In genomic region chr19:58554494-58555368, GRCh38 we compare ENCODE assay signal across 1 cellular context.
TF ChIP-seq lines count a peak whose summit lies in the region.

Gene CHMP2A (minus strand): TSS chr19:58555105. CDS start chr19:58554212, 893 bp downstream.

TF ChIP-seq in HepG2, 621 proteins besides CTCF, POLR2A, EP300 and RAD21 (continued from another document and continues in another):
- TF ChIP-seq DZIP1 (CRISPR knock-in tag; IDR thresholded peaks at IDR 0.05): no peak; the same call in 1 of the 2 replicates
- TF ChIP-seq, protein P1, sequence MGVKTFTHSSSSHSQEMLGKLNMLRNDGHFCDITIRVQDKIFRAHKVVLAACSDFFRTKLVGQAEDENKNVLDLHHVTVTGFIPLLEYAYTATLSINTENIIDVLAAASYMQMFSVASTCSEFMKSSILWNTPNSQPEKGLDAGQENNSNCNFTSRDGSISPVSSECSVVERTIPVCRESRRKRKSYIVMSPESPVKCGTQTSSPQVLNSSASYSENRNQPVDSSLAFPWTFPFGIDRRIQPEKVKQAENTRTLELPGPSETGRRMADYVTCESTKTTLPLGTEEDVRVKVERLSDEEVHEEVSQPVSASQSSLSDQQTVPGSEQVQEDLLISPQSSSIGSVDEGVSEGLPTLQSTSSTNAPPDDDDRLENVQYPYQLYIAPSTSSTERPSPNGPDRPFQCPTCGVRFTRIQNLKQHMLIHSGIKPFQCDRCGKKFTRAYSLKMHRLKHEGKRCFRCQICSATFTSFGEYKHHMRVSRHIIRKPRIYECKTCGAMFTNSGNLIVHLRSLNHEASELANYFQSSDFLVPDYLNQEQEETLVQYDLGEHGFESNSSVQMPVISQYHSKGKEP (CRISPR knock-in tag; IDR thresholded peaks at IDR 0.05): no peak
- peak; percentile 77; the same call in 1 of the 2 replicates for TF ChIP-seq ZNF607 (CRISPR knock-in tag; IDR thresholded peaks at IDR 0.05; ENCODE audit: borderline replicate concordance)
- no peak for TF ChIP-seq E2F2 (CRISPR knock-in tag; IDR thresholded peaks at IDR 0.05; ENCODE audit: borderline replicate concordance)
- no peak for TF ChIP-seq DMTF1 (CRISPR knock-in tag; IDR thresholded peaks at IDR 0.05)
- TF ChIP-seq NR2C2 (CRISPR knock-in tag; IDR thresholded peaks at IDR 0.05; ENCODE audit: borderline replicate concordance): peak; percentile 99
- no peak for TF ChIP-seq ZBTB46 (CRISPR knock-in tag; IDR thresholded peaks at IDR 0.05; ENCODE audit: borderline replicate concordance)
- TF ChIP-seq ZNF841 (CRISPR knock-in tag; IDR thresholded peaks at IDR 0.05; ENCODE audit: borderline replicate concordance): no peak
- no peak for TF ChIP-seq SMARCC2 (IDR thresholded peaks at IDR 0.05)
- no peak for TF ChIP-seq NPAS2 (CRISPR knock-in tag; IDR thresholded peaks at IDR 0.05; ENCODE audit: borderline replicate concordance)
- no peak; the same call in 1 of the 2 replicates for TF ChIP-seq HIVEP1 (CRISPR knock-in tag; IDR thresholded peaks at IDR 0.05)
- TF ChIP-seq IKZF4 (CRISPR knock-in tag; IDR thresholded peaks at IDR 0.05; ENCODE audit: borderline replicate concordance, low read depth, not compliant biosample characterization): peak; percentile 58
- no peak for TF ChIP-seq HHEX (CRISPR knock-in tag; IDR thresholded peaks at IDR 0.05)
- no peak for TF ChIP-seq ATAD3A (CRISPR knock-in tag; IDR thresholded peaks at IDR 0.05)
- no peak; the same call in 1 of the 2 replicates for TF ChIP-seq ZNF576 (CRISPR knock-in tag; IDR thresholded peaks at IDR 0.05)
- no peak for TF ChIP-seq ZNF646 (CRISPR knock-in tag; IDR thresholded peaks at IDR 0.05)
- TF ChIP-seq HDAC6 (IDR thresholded peaks at IDR 0.05; ENCODE audit: low read depth, low read length): no peak
- TF ChIP-seq SP4 (CRISPR knock-in tag; IDR thresholded peaks at IDR 0.05): peak; percentile 68; the same call in 1 of the 2 replicates
- no peak for TF ChIP-seq ZNF556 (CRISPR knock-in tag; IDR thresholded peaks at IDR 0.05; ENCODE audit: borderline replicate concordance)
- no peak for TF ChIP-seq NR0B2 (CRISPR knock-in tag; IDR thresholded peaks at IDR 0.05)
- no peak for TF ChIP-seq ZNF652 (CRISPR knock-in tag; IDR thresholded peaks at IDR 0.05; ENCODE audit: borderline replicate concordance, low read depth)
- TF ChIP-seq ZFP41 (CRISPR knock-in tag; IDR thresholded peaks at IDR 0.05; ENCODE audit: borderline replicate concordance): no peak
- peak; percentile 64 for TF ChIP-seq ZNF883 (CRISPR knock-in tag; IDR thresholded peaks at IDR 0.05; ENCODE audit: not compliant biosample characterization)
- TF ChIP-seq, protein P2, sequence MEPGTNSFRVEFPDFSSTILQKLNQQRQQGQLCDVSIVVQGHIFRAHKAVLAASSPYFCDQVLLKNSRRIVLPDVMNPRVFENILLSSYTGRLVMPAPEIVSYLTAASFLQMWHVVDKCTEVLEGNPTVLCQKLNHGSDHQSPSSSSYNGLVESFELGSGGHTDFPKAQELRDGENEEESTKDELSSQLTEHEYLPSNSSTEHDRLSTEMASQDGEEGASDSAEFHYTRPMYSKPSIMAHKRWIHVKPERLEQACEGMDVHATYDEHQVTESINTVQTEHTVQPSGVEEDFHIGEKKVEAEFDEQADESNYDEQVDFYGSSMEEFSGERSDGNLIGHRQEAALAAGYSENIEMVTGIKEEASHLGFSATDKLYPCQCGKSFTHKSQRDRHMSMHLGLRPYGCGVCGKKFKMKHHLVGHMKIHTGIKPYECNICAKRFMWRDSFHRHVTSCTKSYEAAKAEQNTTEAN (CRISPR knock-in tag; conservative IDR thresholded peaks at IDR 0.05): no peak
- TF ChIP-seq REL (CRISPR knock-in tag; conservative IDR thresholded peaks at IDR 0.05): 0 out of 2 replicates have a peak, but pooled peaks have one; percentile 48
- TF ChIP-seq ZNF44 (CRISPR knock-in tag; IDR thresholded peaks at IDR 0.05): no peak
- TF ChIP-seq DMAP1 (CRISPR knock-in tag; IDR thresholded peaks at IDR 0.05): no peak; the same call in 1 of the 2 replicates
- TF ChIP-seq PRPF4 (IDR thresholded peaks at IDR 0.05; ENCODE audit: low read depth, low read length, poor library complexity, severe bottlenecking): no peak
- no peak for TF ChIP-seq ZNF761 (CRISPR knock-in tag; conservative IDR thresholded peaks at IDR 0.05)
- 0 out of 2 replicates have a peak, but pooled peaks have one; percentile 60 for TF ChIP-seq ZNF136 (CRISPR knock-in tag; IDR thresholded peaks at IDR 0.05; ENCODE audit: low read depth)
- TF ChIP-seq ATRX (CRISPR knock-in tag; IDR thresholded peaks at IDR 0.05; ENCODE audit: borderline replicate concordance): no peak
- TF ChIP-seq ZNF660 (CRISPR knock-in tag; IDR thresholded peaks at IDR 0.05; ENCODE audit: borderline replicate concordance, low read depth): no peak
- 0 out of 2 replicates have a peak, but pooled peaks have one; percentile 35 for TF ChIP-seq JUN (CRISPR knock-in tag; IDR thresholded peaks at IDR 0.05)
- TF ChIP-seq, protein P3, sequence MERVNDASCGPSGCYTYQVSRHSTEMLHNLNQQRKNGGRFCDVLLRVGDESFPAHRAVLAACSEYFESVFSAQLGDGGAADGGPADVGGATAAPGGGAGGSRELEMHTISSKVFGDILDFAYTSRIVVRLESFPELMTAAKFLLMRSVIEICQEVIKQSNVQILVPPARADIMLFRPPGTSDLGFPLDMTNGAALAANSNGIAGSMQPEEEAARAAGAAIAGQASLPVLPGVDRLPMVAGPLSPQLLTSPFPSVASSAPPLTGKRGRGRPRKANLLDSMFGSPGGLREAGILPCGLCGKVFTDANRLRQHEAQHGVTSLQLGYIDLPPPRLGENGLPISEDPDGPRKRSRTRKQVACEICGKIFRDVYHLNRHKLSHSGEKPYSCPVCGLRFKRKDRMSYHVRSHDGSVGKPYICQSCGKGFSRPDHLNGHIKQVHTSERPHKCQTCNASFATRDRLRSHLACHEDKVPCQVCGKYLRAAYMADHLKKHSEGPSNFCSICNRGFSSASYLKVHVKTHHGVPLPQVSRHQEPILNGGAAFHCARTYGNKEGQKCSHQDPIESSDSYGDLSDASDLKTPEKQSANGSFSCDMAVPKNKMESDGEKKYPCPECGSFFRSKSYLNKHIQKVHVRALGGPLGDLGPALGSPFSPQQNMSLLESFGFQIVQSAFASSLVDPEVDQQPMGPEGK (CRISPR knock-in tag; IDR thresholded peaks at IDR 0.05): 0 out of 2 replicates have a peak, but pooled peaks have one; percentile 9
- TF ChIP-seq MEIS1 (CRISPR knock-in tag; IDR thresholded peaks at IDR 0.05; ENCODE audit: borderline replicate concordance): no peak
- TF ChIP-seq ZNF678 (CRISPR knock-in tag; IDR thresholded peaks at IDR 0.05): no peak
- TF ChIP-seq KDM2A (CRISPR knock-in tag; IDR thresholded peaks at IDR 0.05; ENCODE audit: borderline replicate concordance, low read depth): peak; percentile 99
- 0 out of 2 replicates have a peak, but pooled peaks have one; percentile 26 for TF ChIP-seq MED1 (CRISPR knock-in tag; IDR thresholded peaks at IDR 0.05)
- peak; percentile 86 for TF ChIP-seq PHF20 (CRISPR knock-in tag; IDR thresholded peaks at IDR 0.05)
- TF ChIP-seq MTF1 (CRISPR knock-in tag; IDR thresholded peaks at IDR 0.05): no peak
- TF ChIP-seq SMC3 (IDR thresholded peaks at IDR 0.05; ENCODE audit: low read length): no peak
